ENCODE assay signal across 14 cellular contexts in the genomic region with DNA sequence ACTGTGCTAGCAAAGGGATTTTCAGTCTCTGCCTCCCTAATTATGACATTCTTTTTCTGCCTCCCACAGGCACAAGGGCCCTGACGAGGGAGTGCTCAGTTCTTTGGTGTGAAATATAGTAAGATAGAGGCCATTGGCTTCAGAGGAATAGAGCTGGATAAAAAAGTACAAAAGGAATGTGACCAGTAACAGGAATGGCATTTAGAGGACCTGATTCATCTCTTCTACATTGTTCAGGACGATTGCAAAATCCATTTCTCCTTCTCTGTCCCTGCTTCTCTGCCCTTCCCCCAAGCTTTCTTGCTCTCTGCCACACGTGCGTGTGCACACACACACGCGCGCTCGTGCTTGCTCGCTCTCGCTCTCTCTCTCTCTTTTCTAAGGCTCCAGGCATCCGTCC.
DNase-seq lines count a peak whose midpoint lies in the region; ATAC-seq and TF ChIP-seq lines count a peak whose summit lies in the region.
"Had no signal": no experiment of that assay in that cellular context is flagged by ENCODE, and none has a peak within 500 bp of the region (broad histone marks: within the 10 kb centered on the region; RNA-seq: fewer than 3 reads in every experiment).

No MANE protein-coding gene starts in this region.

- H3K4me1 ChIP-seq in ovary (ENCODE audit: insufficient read depth), result no peaks in the 10 kb centered on the region
- H3K4me1 ChIP-seq: BLaER1 had no signal

- no peak for TF ChIP-seq EP300 in ovary (IDR thresholded peaks at IDR 0.05)

- intact Hi-C loops in ovary (cut with DNase I), result no loop called here

- no peaks in the 10 kb centered on the region for H3K36me3 ChIP-seq in ovary

- no peak for TF ChIP-seq POLR2A in ovary (IDR thresholded peaks at IDR 0.05)

- no peak for ATAC-seq in GM19463 (IDR thresholded peaks at IDR 0.05; ENCODE audit: unreplicated experiment)
- ATAC-seq in GM18511 (IDR thresholded peaks at IDR 0.05; ENCODE audit: unreplicated experiment), result no peak
- ATAC-seq: left lobe of liver, sciatic nerve had no signal

- TF ChIP-seq CTCF in astrocyte of the cerebellum (IDR thresholded peaks at IDR 0.05; ENCODE audit: low read depth, low read length, missing control alignments) (no peak), ovary (IDR thresholded peaks at IDR 0.05) (no peak)

- in situ Hi-C loops in astrocyte of the cerebellum (cut with HindIII; ENCODE audit: low sequenced_read_pairs), result no loop called here

- H3K27me3 ChIP-seq in ovary, result no peaks in the 10 kb centered on the region
- H3K27me3 ChIP-seq: BLaER1 had no signal

- no peak overlapping the region for H3K27ac ChIP-seq in ovary
- H3K27ac ChIP-seq: BLaER1 had no signal

- peaks cover 0 to 3% of the 10 kb centered on the region in 2 donors for H3K9me3 ChIP-seq in ovary

- DNase-seq in A172 (ENCODE audit: low spot score) (peak; percentile 95), HS-5 (ENCODE audit: low read depth) (peak; percentile 95), astrocyte of the cerebellum (ENCODE audit: low read depth) (peak; percentile 74), islet precursor cell (peak; percentile 57), ovary (no peak)
- DNase-seq in stimulated activated CD4-positive, alpha-beta T cell treated with anti-CD3 and anti-CD28 coated beads, Interleukin-1b, Interleukin-23, amount 100 ng/mL, for 48 hours, result no peak
- DNase-seq: activated CD4-positive, alpha-beta T cell treated with anti-CD3 and anti-CD28 coated beads for 1 hour; activated naive CD4-positive, alpha-beta T cell treated with Interleukin-2 at 50 U/mL for 16 hours; NCI-H1048 had no signal

- 81 to 85% (median 82%) methylated on average over 11 of the region's 11 CpGs for WGBS in ovary, 3 donors

- H3K4me3 ChIP-seq in astrocyte of the cerebellum (ENCODE audit: low read depth, low read length) (no peak overlapping the region), ovary (no peak overlapping the region)
- H3K4me3 ChIP-seq: BLaER1 had no signal

Comparison
In these comparisons a context has a peak if more than half of its experiments do, and no peak if none do; other contexts are left out.
1. DNase-seq: peak in A172 (single experiment), HS-5 (single experiment), astrocyte of the cerebellum (single experiment) and islet precursor cell (single experiment); none in ovary (0 of 5) and stimulated activated CD4-positive, alpha-beta T cell treated with anti-CD3 and anti-CD28 coated beads, Interleukin-1b, Interleukin-23, amount 100 ng/mL, for 48 hours (single experiment).